Comparison of ENCODE assay signal across 10 cellular contexts in the genomic region with DNA sequence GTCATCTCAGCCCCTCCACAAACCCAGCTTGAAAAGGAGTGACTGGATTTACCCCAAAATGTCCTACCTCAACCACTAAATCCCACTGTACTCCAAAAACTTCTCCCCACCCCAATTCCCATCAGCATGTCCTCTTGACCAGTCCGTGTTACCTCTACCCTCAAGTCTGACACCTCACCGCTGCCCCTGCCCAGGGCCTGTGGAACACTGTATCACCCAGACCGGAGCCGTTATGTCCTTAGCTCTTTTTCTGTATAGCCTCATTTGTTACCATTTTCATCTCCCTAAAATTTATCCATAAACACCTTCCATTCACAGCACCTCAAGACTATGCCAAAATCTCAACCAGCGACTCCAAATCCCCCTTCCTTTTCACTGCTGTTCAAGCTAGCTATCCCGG. TPM values are rescaled to one million over a fixed set of nuclear protein-coding genes. Genes with fewer than 3 reads are reported as not detected.
DNase-seq lines count a peak whose midpoint lies in the region; ATAC-seq and TF ChIP-seq lines count a peak whose summit lies in the region.
"Had no signal": no experiment of that assay in that cellular context is flagged by ENCODE, and none has a peak within 500 bp of the region (broad histone marks: within the 10 kb centered on the region; RNA-seq: fewer than 3 reads in every experiment).

No MANE protein-coding gene starts in this region.

- TF ChIP-seq POLR2A in suprapubic skin (IDR thresholded peaks at IDR 0.05): no peak

- intact Hi-C loops in lower lobe of right lung (cut with DNase I): no loop called here

- 83% methylated on average over 6 of the region's 6 CpGs for WGBS in suprapubic skin

- H3K9me3 ChIP-seq in lower lobe of right lung: no peaks in the 10 kb centered on the region
- no peaks in the 10 kb centered on the region for H3K9me3 ChIP-seq in suprapubic skin
- H3K9me3 ChIP-seq: BE2C had no signal

- H3K27me3 ChIP-seq in lower lobe of right lung (ENCODE audit: low read depth) (no peaks in the 10 kb centered on the region), suprapubic skin (no peaks in the 10 kb centered on the region)
- H3K27me3 ChIP-seq: BE2C had no signal

- H3K4me3 Mint-ChIP-seq in activated T-cell treated with anti-CD3 and anti-CD28 coated beads, Interleukin-2, amount 50 U/mL, for 24 hours: peak overlapping the region; percentile 98
- H3K4me3 Mint-ChIP-seq in activated naive CD8-positive, alpha-beta T cell treated with anti-CD3 and anti-CD28 coated beads, Interleukin-2, amount 10 ng/mL, durations not matched to agents 7 days and 5 days: peak overlapping the region; percentile 97

- peaks cover 80% of the 10 kb centered on the region for H3K36me3 Mint-ChIP-seq in activated T-cell treated with anti-CD3 and anti-CD28 coated beads, Interleukin-2, amount 50 U/mL, for 24 hours (ENCODE audit: low read depth)
- H3K36me3 Mint-ChIP-seq in activated naive CD8-positive, alpha-beta T cell treated with anti-CD3 and anti-CD28 coated beads, Interleukin-2, amount 10 ng/mL, durations not matched to agents 7 days and 5 days: peaks cover 21% of the 10 kb centered on the region

- POLR2A ChIA-PET in activated naive CD8-positive, alpha-beta T cell treated with anti-CD3 and anti-CD28 coated beads, Interleukin-2, amount 10 ng/mL, durations not matched to agents 7 days and 5 days (lab: Charles Lee): interaction anchor here (1.5 to 12.9 kb wide), 3 partner anchors 13 to 31 kb away, joined by 3 to 162 read pairs (median 56); partner anchors contain the start of genes ACADVL, CTDNEP1, DLG4 and ELP5

- TF ChIP-seq EP300 in suprapubic skin (IDR thresholded peaks at IDR 0.05): no peak

- H3K9me3 Mint-ChIP-seq in activated T-cell treated with anti-CD3 and anti-CD28 coated beads, Interleukin-2, amount 50 U/mL, for 24 hours: no peaks in the 10 kb centered on the region
- H3K9me3 Mint-ChIP-seq in activated naive CD8-positive, alpha-beta T cell treated with anti-CD3 and anti-CD28 coated beads, Interleukin-2, amount 10 ng/mL, durations not matched to agents 7 days and 5 days: no peaks in the 10 kb centered on the region

- TF ChIP-seq CTCF in lower lobe of right lung (IDR thresholded peaks at IDR 0.05) (no peak), suprapubic skin (IDR thresholded peaks at IDR 0.05) (no peak)

- H3K27ac ChIP-seq in lower lobe of right lung (no peak overlapping the region), suprapubic skin (peak overlapping the region; percentile 95)

- peaks cover 67% of the 10 kb centered on the region for H3K4me1 Mint-ChIP-seq in activated T-cell treated with anti-CD3 and anti-CD28 coated beads, Interleukin-2, amount 50 U/mL, for 24 hours (ENCODE audit: low read depth)
- H3K4me1 Mint-ChIP-seq in activated naive CD8-positive, alpha-beta T cell treated with anti-CD3 and anti-CD28 coated beads, Interleukin-2, amount 10 ng/mL, durations not matched to agents 7 days and 5 days: peaks cover 56% of the 10 kb centered on the region

- H3K4me1 ChIP-seq in lower lobe of right lung: peaks cover 63% of the 10 kb centered on the region
- peaks cover 73% of the 10 kb centered on the region for H3K4me1 ChIP-seq in suprapubic skin
- H3K4me1 ChIP-seq: BE2C had no signal

- H3K27me3 Mint-ChIP-seq in activated T-cell treated with anti-CD3 and anti-CD28 coated beads, Interleukin-2, amount 50 U/mL, for 24 hours: no peaks in the 10 kb centered on the region
- no peaks in the 10 kb centered on the region for H3K27me3 Mint-ChIP-seq in activated naive CD8-positive, alpha-beta T cell treated with anti-CD3 and anti-CD28 coated beads, Interleukin-2, amount 10 ng/mL, durations not matched to agents 7 days and 5 days

- H3K4me3 ChIP-seq in lower lobe of right lung (peak overlapping the region; percentile 97), suprapubic skin (no peak overlapping the region)

- H3K27ac Mint-ChIP-seq in activated T-cell treated with anti-CD3 and anti-CD28 coated beads, Interleukin-2, amount 50 U/mL, for 24 hours: peak overlapping the region; percentile 87
- H3K27ac Mint-ChIP-seq in activated naive CD8-positive, alpha-beta T cell treated with anti-CD3 and anti-CD28 coated beads, Interleukin-2, amount 10 ng/mL, durations not matched to agents 7 days and 5 days: peak overlapping the region; percentile 97

- H3K36me3 ChIP-seq in lower lobe of right lung: peaks cover 40% of the 10 kb centered on the region
- peaks cover 9% of the 10 kb centered on the region for H3K36me3 ChIP-seq in suprapubic skin

- DNase-seq in activated T-cell treated with anti-CD3 and anti-CD28 coated beads, Interleukin-2, amount 50 U/mL, for 24 hours: no peak
- no peak for DNase-seq in activated T-cell treated with anti-CD3 and anti-CD28 coated beads, Interleukin-2, amount 50 U/mL, for 1 hour
- no peak for DNase-seq in activated naive CD8-positive, alpha-beta T cell treated with anti-CD3 and anti-CD28 coated beads, Interleukin-2, amount 10 ng/mL, durations not matched to agents 7 days and 5 days
- DNase-seq in lower lobe of right lung: no peak
- DNase-seq in suprapubic skin (ENCODE audit: low spot score in 2 of 2): no peak
- DNase-seq in DMS153 treated with DMSO at 0.1 percent for 48 hours (lab: John Stamatoyannopoulos, UW; ENCODE audit: unreplicated experiment): no peak
- no peak for DNase-seq in RKO (ENCODE audit: low spot score)
- DNase-seq: BE2C; stimulated activated CD4-positive, alpha-beta T cell treated with anti-CD3 and anti-CD28 coated beads, Interleukin-4, amount 100 ng/mL, for 1 hour had no signal

- no peak for ATAC-seq in activated naive CD8-positive, alpha-beta T cell treated with anti-CD3 and anti-CD28 coated beads, Interleukin-2, amount 10 ng/mL, durations not matched to agents 7 days and 5 days (ENCODE audit: low read depth)
- ATAC-seq in lower lobe of right lung: no peak
- no peak for ATAC-seq in HG03432 (IDR thresholded peaks at IDR 0.05; ENCODE audit: unreplicated experiment)

RNA-seq across cellular contexts. Expression of gene PHF23, which starts 2.4 kb away (rescaled TPM):
- total RNA-seq in activated naive CD8-positive, alpha-beta T cell treated with anti-CD3 and anti-CD28 coated beads, Interleukin-2, amount 10 ng/mL, durations not matched to agents 7 days and 5 days: 10 to 100 TPM; 49.9 to 50.4 TPM
- 33.9 TPM for total RNA-seq in lower lobe of right lung
- total RNA-seq in suprapubic skin: 10 to 100 TPM; 19.0 to 35.0 (median 29.1) TPM

RNA-seq across cellular contexts. Expression of gene DVL2, which starts 2.5 kb away (rescaled TPM):
- 10 to 100 TPM; 62.1 to 67.3 TPM for total RNA-seq in activated naive CD8-positive, alpha-beta T cell treated with anti-CD3 and anti-CD28 coated beads, Interleukin-2, amount 10 ng/mL, durations not matched to agents 7 days and 5 days
- total RNA-seq in lower lobe of right lung (46.4 TPM), suprapubic skin (10 to 100 TPM; 53.2 to 78.1 (median 55.5) TPM)

RNA-seq across cellular contexts. Expression of gene GABARAP, which starts 5.4 kb away (rescaled TPM):
- 100 to 1,000 TPM; 244 to 251 TPM for total RNA-seq in activated naive CD8-positive, alpha-beta T cell treated with anti-CD3 and anti-CD28 coated beads, Interleukin-2, amount 10 ng/mL, durations not matched to agents 7 days and 5 days
- total RNA-seq in lower lobe of right lung: 587 TPM
- total RNA-seq in suprapubic skin: 100 to 1,000 TPM; 446 to 840 (median 533) TPM

RNA-seq across cellular contexts. Expression of gene CTDNEP1, which starts 14.7 kb away (rescaled TPM):
- total RNA-seq in activated naive CD8-positive, alpha-beta T cell treated with anti-CD3 and anti-CD28 coated beads, Interleukin-2, amount 10 ng/mL, durations not matched to agents 7 days and 5 days: 100 to 1,000 TPM; 157 to 160 TPM
- 140 TPM for total RNA-seq in lower lobe of right lung
- total RNA-seq in suprapubic skin: 10 to 100 TPM; 54.7 to 80.6 (median 72.1) TPM

RNA-seq across cellular contexts. Expression of gene ELP5, which starts 15.2 kb away (rescaled TPM):
- total RNA-seq in activated naive CD8-positive, alpha-beta T cell treated with anti-CD3 and anti-CD28 coated beads, Interleukin-2, amount 10 ng/mL, durations not matched to agents 7 days and 5 days: 10 to 100 TPM; 49.5 to 52.0 TPM
- total RNA-seq in lower lobe of right lung: 33.2 TPM
- total RNA-seq in suprapubic skin: 10 to 100 TPM; 13.6 to 29.7 (median 20.3) TPM
